ENCODE assay signal across 16 cellular contexts in the genomic region with DNA sequence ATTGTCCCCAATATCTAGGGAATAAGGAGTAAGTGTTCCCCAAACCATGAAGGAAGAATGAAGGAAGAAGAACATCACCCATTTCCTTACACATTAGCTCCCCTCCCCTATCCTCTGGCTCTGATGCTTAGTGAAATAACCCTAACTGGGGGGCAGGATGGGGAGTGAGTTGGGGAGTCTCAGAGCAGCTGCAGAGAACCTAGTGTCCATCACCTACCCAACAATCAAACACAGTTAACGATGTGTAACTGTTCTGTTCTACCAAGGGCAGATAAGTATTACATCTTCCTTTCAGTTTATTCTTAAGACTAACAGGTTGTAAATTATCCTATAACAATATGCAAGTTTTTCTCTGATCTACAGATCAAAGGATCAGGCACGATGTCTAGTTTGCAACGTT. TPM values are rescaled to one million over a fixed set of nuclear protein-coding genes. Genes with fewer than 3 reads are reported as not detected.
DNase-seq lines count a peak whose midpoint lies in the region; TF ChIP-seq lines count a peak whose summit lies in the region.
"Had no signal": no experiment of that assay in that cellular context is flagged by ENCODE, and none has a peak within 500 bp of the region (broad histone marks: within the 10 kb centered on the region; RNA-seq: fewer than 3 reads in every experiment).

No MANE protein-coding gene starts in this region.

- DNase-seq in activated naive CD4-positive, alpha-beta T cell treated with anti-CD3 and anti-CD28 coated beads, Interleukin-2, amount 10 ng/mL, durations not matched to agents 7 days and 5 days = no peak
- DNase-seq in activated naive CD4-positive, alpha-beta T cell (lab: John Stamatoyannopoulos, UW) = no peak
- peak; percentile 65 for DNase-seq in OCI-LY7 (ENCODE audit: low spot score)
- DNase-seq in stomach = no peak
- DNase-seq in AG08395 (ENCODE audit: low spot score) = no peak
- DNase-seq in neuronal stem cell (ENCODE audit: low spot score) = no peak
- no peak for DNase-seq in midbrain (lab: John Stamatoyannopoulos, UW)
- DNase-seq: amniotic stem cell; GDM1; left cardiac atrium; NCI-H1092 treated with DMSO at 0.1 percent for 48 hours; NCI-H526 treated with DMSO at 0.1 percent for 48 hours; stimulated activated CD4-positive, alpha-beta T cell treated with anti-CD3 and anti-CD28 coated beads, Interleukin-15, amount 100 ng/mL, for 24 hours; stimulated activated CD8-positive, alpha-beta memory T cell treated with anti-CD3 and anti-CD28 coated beads, Interleukin-4, amount 100 ng/mL, for 48 hours had no signal

- TF ChIP-seq CTCF in OCI-LY7 (conservative IDR thresholded peaks at IDR 0.05; ENCODE audit: low read length) = no peak
- no peak for TF ChIP-seq CTCF in stomach (IDR thresholded peaks at IDR 0.05)

- H3K79me2 ChIP-seq in OCI-LY7 (ENCODE audit: insufficient read depth, low read depth, low read length) = peaks cover 97% of the 10 kb centered on the region

- TF ChIP-seq EP300 in stomach (IDR thresholded peaks at IDR 0.05) = no peak

- peak overlapping the region; percentile 91 for H3K27ac Mint-ChIP-seq in activated naive CD4-positive, alpha-beta T cell treated with anti-CD3 and anti-CD28 coated beads, Interleukin-2, amount 10 ng/mL, durations not matched to agents 7 days and 5 days
- H3K27ac Mint-ChIP-seq in dendritic cell treated with granulocyte-macrophage colony-stimulating factor and Interleukin-4, amounts not matched to agents 40 ng/mL and 50 ng/mL, for 4 days = peak overlapping the region; percentile 77

- no peak overlapping the region for H2AFZ ChIP-seq in OCI-LY7 (ENCODE audit: low read length)
- no peak overlapping the region for H2AFZ ChIP-seq in neuronal stem cell (ENCODE audit: low read length)

- H3K4me1 ChIP-seq in OCI-LY7 (ENCODE audit: insufficient read depth, low read length, poor library complexity, severe bottlenecking) = peaks cover 93% of the 10 kb centered on the region
- H3K4me1 ChIP-seq in stomach = peaks cover 43 to 96% (median 73%) of the 10 kb centered on the region in 4 donors
- peaks cover 4 to 7% of the 10 kb centered on the region in 2 donors for H3K4me1 ChIP-seq in neuronal stem cell (ENCODE audit: control insufficient read depth in 2 of 2, insufficient read depth in 1 of 2, low read depth in 1 of 2, low read length in 2 of 2)

- no peak overlapping the region for H2AK5ac ChIP-seq in neuronal stem cell (ENCODE audit: low read depth, low read length)

- no peak overlapping the region for H4K91ac ChIP-seq in neuronal stem cell (ENCODE audit: low read depth, low read length, poor library complexity)

- peaks cover 37% of the 10 kb centered on the region for H3K36me3 Mint-ChIP-seq in activated naive CD4-positive, alpha-beta T cell treated with anti-CD3 and anti-CD28 coated beads, Interleukin-2, amount 10 ng/mL, durations not matched to agents 7 days and 5 days
- H3K36me3 Mint-ChIP-seq in dendritic cell treated with granulocyte-macrophage colony-stimulating factor and Interleukin-4, amounts not matched to agents 40 ng/mL and 50 ng/mL, for 4 days (ENCODE audit: low read depth) = peaks cover 31% of the 10 kb centered on the region

- BruUV-seq in OCI-LY7 (replicated peaks; lab: Mats Ljungman, UMichigan) = no TSS peak

- no peak overlapping the region for H3K9ac ChIP-seq in neuronal stem cell (ENCODE audit: low read depth, low read length, poor library complexity)

- H3K4me2 ChIP-seq in OCI-LY7 (ENCODE audit: low read length) (peak overlapping the region; percentile 87), neuronal stem cell (ENCODE audit: insufficient read depth, low read length, poor library complexity, severe bottlenecking) (no peak overlapping the region)

- WGBS in stomach, 5 donors = 32 to 49% (median 35%) methylated on average over 3 of the region's 3 CpGs
- WGBS in neuronal stem cell (ENCODE audit: extremely low coverage in 2 of 2, insufficient read length in 2 of 2, insufficient replicate concordance in 1 of 2), 2 donors = no CpG with 5 or more reads among the region's 3 CpGs

- no peak overlapping the region for H2BK5ac ChIP-seq in neuronal stem cell (ENCODE audit: low read length)

- H3K27ac ChIP-seq in OCI-LY7 (ENCODE audit: low read depth, low read length, poor library complexity, severe bottlenecking) = peak overlapping the region; percentile 99
- peak overlapping the region in 3 of 5 donors; percentile 27 to 69 (median 47) for H3K27ac ChIP-seq in stomach
- H3K27ac ChIP-seq in neuronal stem cell (replicated peaks; ENCODE audit: low read length) = no peak overlapping the region
- H3K27ac ChIP-seq: SJSA1 had no signal

- no peak overlapping the region for H4K8ac ChIP-seq in neuronal stem cell (ENCODE audit: low read depth, low read length)

- no peaks in the 10 kb centered on the region for H3K9me2 ChIP-seq in OCI-LY7 (ENCODE audit: insufficient read depth, low read length)

- peaks cover 7% of the 10 kb centered on the region; the same call in 1 of the 2 replicates for H3K9me3 ChIP-seq in OCI-LY7 (ENCODE audit: low read length)
- H3K9me3 ChIP-seq in stomach = no peaks in the 10 kb centered on the region
- no peaks in the 10 kb centered on the region for H3K9me3 ChIP-seq in neuronal stem cell (replicated peaks in 1 of 2; ENCODE audit: control insufficient read depth in 2 of 2, insufficient read depth in 1 of 2, low read depth in 1 of 2, low read length in 2 of 2)
- H3K9me3 ChIP-seq: SJSA1 had no signal

- POLR2A ChIA-PET in OCI-LY7 (lab: Charles Lee) = interaction anchor here (0.6 to 6.1 kb wide), 17 partner anchors 10 to 727 kb away, joined by 3 to 152 read pairs (median 4); partner anchors contain the start of gene ELF1

- no peaks in the 10 kb centered on the region for H3K9me3 Mint-ChIP-seq in activated naive CD4-positive, alpha-beta T cell treated with anti-CD3 and anti-CD28 coated beads, Interleukin-2, amount 10 ng/mL, durations not matched to agents 7 days and 5 days
- H3K9me3 Mint-ChIP-seq in dendritic cell treated with granulocyte-macrophage colony-stimulating factor and Interleukin-4, amounts not matched to agents 40 ng/mL and 50 ng/mL, for 4 days = no peaks in the 10 kb centered on the region

- no peak overlapping the region for H3K18ac ChIP-seq in neuronal stem cell (ENCODE audit: low read length)

- no peak for TF ChIP-seq POLR2A in stomach (IDR thresholded peaks at IDR 0.05)

- H3K79me1 ChIP-seq in neuronal stem cell (ENCODE audit: low read depth, low read length) = peaks cover 1% of the 10 kb centered on the region

- H2BK12ac ChIP-seq in neuronal stem cell (ENCODE audit: low read length) = no peak overlapping the region

- H3K4me3 Mint-ChIP-seq in activated naive CD4-positive, alpha-beta T cell treated with anti-CD3 and anti-CD28 coated beads, Interleukin-2, amount 10 ng/mL, durations not matched to agents 7 days and 5 days = peak overlapping the region; percentile 53
- peak overlapping the region; percentile 26 for H3K4me3 Mint-ChIP-seq in dendritic cell treated with granulocyte-macrophage colony-stimulating factor and Interleukin-4, amounts not matched to agents 40 ng/mL and 50 ng/mL, for 4 days

- H3K14ac ChIP-seq in neuronal stem cell (ENCODE audit: low read length) = no peak overlapping the region

- intact Hi-C loops in OCI-LY7 (cut with micrococcal nuclease; ENCODE audit: unreplicated experiment) (loop anchor here (5.0 to 10.0 kb wide), 2 partner anchors 344 to 421 kb away; no protein-coding TSS in a partner anchor), stomach (cut with DNase I; ENCODE audit: low total_unique reads) (no loop called here)
- intact Hi-C loops in dendritic cell treated with granulocyte-macrophage colony-stimulating factor and Interleukin-4, amounts not matched to agents 40 ng/mL and 50 ng/mL, for 4 days (cut with micrococcal nuclease) = loop anchor here (5.0 to 10.0 kb wide), 2 partner anchors 39 to 49 kb away; no protein-coding TSS in a partner anchor

- CTCF ChIA-PET in activated naive CD4-positive, alpha-beta T cell treated with anti-CD3 and anti-CD28 coated beads, Interleukin-2, amount 10 ng/mL, durations not matched to agents 7 days and 5 days (lab: Charles Lee) = interaction anchor here (0.8 to 2.0 kb wide), 4 partner anchors 13 to 48 kb away, joined by 3 to 7 read pairs (median 4); partner anchors contain the start of gene ELF1
- CTCF ChIA-PET in OCI-LY7 (lab: Charles Lee; ENCODE audit: unreplicated experiment) = no interaction called here

- no peaks in the 10 kb centered on the region for H3K27me3 Mint-ChIP-seq in activated naive CD4-positive, alpha-beta T cell treated with anti-CD3 and anti-CD28 coated beads, Interleukin-2, amount 10 ng/mL, durations not matched to agents 7 days and 5 days
- no peaks in the 10 kb centered on the region for H3K27me3 Mint-ChIP-seq in dendritic cell treated with granulocyte-macrophage colony-stimulating factor and Interleukin-4, amounts not matched to agents 40 ng/mL and 50 ng/mL, for 4 days

- H3K23ac ChIP-seq in neuronal stem cell (ENCODE audit: low read depth, low read length, poor library complexity) = no peak overlapping the region

- no peak overlapping the region for H3K4ac ChIP-seq in neuronal stem cell (ENCODE audit: low read length)

- H2BK15ac ChIP-seq in neuronal stem cell (ENCODE audit: low read length) = no peak overlapping the region

- H4K20me1 ChIP-seq in OCI-LY7 (ENCODE audit: insufficient read depth, low read length) = peaks cover 2% of the 10 kb centered on the region; the same call in 1 of the 2 replicates

- H3K36me3 ChIP-seq in OCI-LY7 (ENCODE audit: insufficient read depth, low read length) (peaks cover 65% of the 10 kb centered on the region), stomach (peaks cover 0 to 1% (median 0%) of the 10 kb centered on the region in 4 donors), neuronal stem cell (replicated peaks in 1 of 2; ENCODE audit: control insufficient read depth in 2 of 2, insufficient read depth in 2 of 2, low read length in 2 of 2) (no peaks in the 10 kb centered on the region)
- H3K36me3 ChIP-seq: SJSA1 had no signal

- H3K27me3 ChIP-seq in stomach (no peaks in the 10 kb centered on the region), neuronal stem cell (ENCODE audit: control insufficient read depth in 3 of 3, insufficient read depth in 3 of 3, low read depth in 1 of 3, low read length in 3 of 3) (no peaks in the 10 kb centered on the region)
- H3K27me3 ChIP-seq: SJSA1 had no signal

- peaks cover 78% of the 10 kb centered on the region for H3K4me1 Mint-ChIP-seq in activated naive CD4-positive, alpha-beta T cell treated with anti-CD3 and anti-CD28 coated beads, Interleukin-2, amount 10 ng/mL, durations not matched to agents 7 days and 5 days
- H3K4me1 Mint-ChIP-seq in dendritic cell treated with granulocyte-macrophage colony-stimulating factor and Interleukin-4, amounts not matched to agents 40 ng/mL and 50 ng/mL, for 4 days (ENCODE audit: low read depth) = peaks cover 50% of the 10 kb centered on the region

- H2BK120ac ChIP-seq in neuronal stem cell (ENCODE audit: low read depth, low read length) = no peak overlapping the region

- H3K4me3 ChIP-seq in OCI-LY7 (ENCODE audit: low read depth, low read length, poor library complexity, severe bottlenecking) (peak overlapping the region; percentile 64), stomach (no peak overlapping the region), neuronal stem cell (ENCODE audit: low read length in 2 of 2) (no peak overlapping the region)
- H3K4me3 ChIP-seq: SJSA1 had no signal

RNA-seq across cellular contexts. Expression of gene ELF1, which starts 12.8 kb away (rescaled TPM):
- 106 and 111 TPM in 2 replicates for total RNA-seq in OCI-LY7 (2014; rRNA removed; shearing (Covaris generic))
- total RNA-seq in OCI-LY7 (2022) (248 and 276 TPM in 2 replicates), stomach (100 to 1,000 TPM in 1 of 5 donors, 10 to 100 TPM in 4; 13.3 to 113 (median 49.7) TPM)
- polyA plus RNA-seq in stomach = 10 to 100 TPM; 10.9 to 31.8 (median 19.8) TPM
- polyA plus RNA-seq in neuronal stem cell (2013, experiment 1 of 2) = 11.2 TPM
- 10.3 TPM for polyA plus RNA-seq in neuronal stem cell (2013, experiment 2 of 2)

RNA-seq across cellular contexts. Expression of gene WBP4, which starts 55.0 kb away (rescaled TPM):
- total RNA-seq in OCI-LY7 (2014; rRNA removed; shearing (Covaris generic)) = 5.9 and 7.9 TPM in 2 replicates
- total RNA-seq in OCI-LY7 (2022) (7.3 and 8.6 TPM in 2 replicates), stomach (10 to 100 TPM in 2 of 5 donors, 1 to 10 TPM in 2, under 1 TPM in 1; 0.58 to 18.9 (median 8.5) TPM)
- 10 to 100 TPM in 1 of 3 donors, 1 to 10 TPM in 2; 8.7 to 15.7 (median 9.9) TPM for polyA plus RNA-seq in stomach
- polyA plus RNA-seq in neuronal stem cell (2013, experiment 1 of 2) = 27.9 TPM
- 28.6 TPM for polyA plus RNA-seq in neuronal stem cell (2013, experiment 2 of 2)
